ENCODE assay signal across 3 cellular contexts in genomic region chr19:18357041-18357440, GRCh38.
TF ChIP-seq lines count a peak whose summit lies in the region.

No MANE protein-coding gene starts in this region.

TF ChIP-seq in IMR-90, 13 proteins besides CTCF, POLR2A, EP300 and RAD21:
- no peak for TF ChIP-seq BHLHE40 (IDR thresholded peaks at IDR 0.05; ENCODE audit: low read depth, low read length)
- TF ChIP-seq, protein P1, sequence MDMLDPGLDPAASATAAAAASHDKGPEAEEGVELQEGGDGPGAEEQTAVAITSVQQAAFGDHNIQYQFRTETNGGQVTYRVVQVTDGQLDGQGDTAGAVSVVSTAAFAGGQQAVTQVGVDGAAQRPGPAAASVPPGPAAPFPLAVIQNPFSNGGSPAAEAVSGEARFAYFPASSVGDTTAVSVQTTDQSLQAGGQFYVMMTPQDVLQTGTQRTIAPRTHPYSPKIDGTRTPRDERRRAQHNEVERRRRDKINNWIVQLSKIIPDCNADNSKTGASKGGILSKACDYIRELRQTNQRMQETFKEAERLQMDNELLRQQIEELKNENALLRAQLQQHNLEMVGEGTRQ (IDR thresholded peaks at IDR 0.05; ENCODE audit: low read depth, low read length) = no peak

TF ChIP-seq in K562, 482 proteins besides CTCF, POLR2A, EP300 and RAD21:
- peak; percentile 51 for TF ChIP-seq RBM25 (IDR thresholded peaks at IDR 0.05; ENCODE audit: low read depth, low read length, severe bottlenecking)
- no peak for TF ChIP-seq HMG20A (CRISPR knock-in tag; conservative IDR thresholded peaks at IDR 0.05)
- no peak for TF ChIP-seq EWSR1 (IDR thresholded peaks at IDR 0.05; ENCODE audit: borderline replicate concordance, low read depth, partially characterized antibody)
TF ChIP-seq in K562: peak in this region for 1.

TF ChIP-seq in liver, 16 proteins besides CTCF, POLR2A, EP300 and RAD21:
- TF ChIP-seq, protein P2, sequence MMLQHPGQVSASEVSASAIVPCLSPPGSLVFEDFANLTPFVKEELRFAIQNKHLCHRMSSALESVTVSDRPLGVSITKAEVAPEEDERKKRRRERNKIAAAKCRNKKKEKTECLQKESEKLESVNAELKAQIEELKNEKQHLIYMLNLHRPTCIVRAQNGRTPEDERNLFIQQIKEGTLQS (IDR thresholded peaks at IDR 0.05) = no peak
- TF ChIP-seq NR2F2 (IDR thresholded peaks at IDR 0.05) (no peak), REST (IDR thresholded peaks at IDR 0.05) (no peak), GABPA (IDR thresholded peaks at IDR 0.05 in 1 of 2, conservative IDR thresholded peaks at IDR 0.05 in 1 of 2) (no peak), YY1 (IDR thresholded peaks at IDR 0.05) (no peak), EGR1 (IDR thresholded peaks at IDR 0.05; ENCODE audit: low read depth in 2 of 2) (no peak), SP1 (IDR thresholded peaks at IDR 0.05) (peak; percentile 0), HNF4G (IDR thresholded peaks at IDR 0.05) (no peak)
